In the genomic region with DNA sequence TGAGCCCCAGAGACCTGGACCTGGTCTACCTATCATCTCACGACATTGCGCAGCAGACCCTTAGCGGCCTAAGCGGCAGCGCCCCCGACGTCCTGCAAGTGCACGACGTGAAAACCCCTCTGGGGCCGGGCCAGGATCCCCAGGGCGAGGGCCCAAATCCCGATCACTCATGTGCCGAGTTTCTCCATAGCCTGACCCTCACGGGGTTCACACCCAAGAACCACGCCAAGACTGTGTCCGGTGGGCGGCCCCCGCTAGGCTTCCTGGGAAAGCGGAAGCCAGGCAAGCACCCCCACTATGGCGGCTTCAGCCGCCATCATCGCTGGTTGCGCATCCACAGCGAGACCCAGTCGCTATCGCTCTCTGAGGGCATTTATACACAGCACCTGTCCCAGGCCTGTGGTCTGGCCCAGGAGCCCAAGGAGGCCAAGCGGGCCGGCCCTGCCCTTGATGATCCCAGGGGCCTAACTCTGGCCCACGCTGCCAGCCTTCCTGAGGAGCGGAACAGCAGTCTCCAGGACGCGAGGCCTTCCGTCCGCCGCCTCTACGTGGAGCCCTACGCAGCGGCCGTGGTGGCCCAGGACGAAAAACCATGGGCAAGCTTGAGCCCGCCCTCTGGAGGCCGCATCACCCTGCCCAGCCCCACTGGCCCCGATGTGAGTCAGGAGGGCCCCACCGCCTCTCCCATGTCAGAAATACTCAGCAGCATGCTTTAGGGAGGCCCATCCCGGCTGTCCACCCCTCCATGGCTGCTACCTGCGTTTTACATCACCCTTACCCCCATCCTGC, we compare ENCODE assay signal across 25 cellular contexts.
A peak's percentile ranks its signal among the peaks of the same experiment; 100 is the strongest.
DNase-seq lines count a peak whose midpoint lies in the region; ATAC-seq and TF ChIP-seq lines count a peak whose summit lies in the region.
"Had no signal": no experiment of that assay in that cellular context is flagged by ENCODE, and none has a peak within 500 bp of the region (broad histone marks: within the 10 kb centered on the region; RNA-seq: fewer than 3 reads in every experiment).

No MANE protein-coding gene starts in this region.

- no peaks in the 10 kb centered on the region for H3K9me3 Mint-ChIP-seq in progenitor cell of endocrine pancreas (ENCODE audit: low read depth)
- H3K9me3 Mint-ChIP-seq: CD8-positive, alpha-beta memory T cell had no signal

- H3K4me3 ChIP-seq in iPS-11a (ENCODE audit: low read depth, low read length), result peak overlapping the region; percentile 8
- H3K4me3 ChIP-seq: SJSA1 had no signal

- in situ Hi-C loops in ACHN (cut with HindIII; ENCODE audit: low pct_ligation_motif_present, low pct_unique_long_range_greater_than_20kb, low sequenced_read_pairs), result no loop called here

- intact Hi-C loops in Right ventricle myocardium inferior (cut with DNase I), result no loop called here
- intact Hi-C loops in cardiac septum (cut with DNase I), result no loop called here

- H3K27ac Mint-ChIP-seq in progenitor cell of endocrine pancreas, result no peak overlapping the region
- H3K27ac Mint-ChIP-seq: CD8-positive, alpha-beta memory T cell had no signal

- no peak overlapping the region for H3K4me3 Mint-ChIP-seq in progenitor cell of endocrine pancreas (ENCODE audit: low read depth)
- H3K4me3 Mint-ChIP-seq: CD8-positive, alpha-beta memory T cell had no signal

- H3K36me3 Mint-ChIP-seq in progenitor cell of endocrine pancreas (ENCODE audit: insufficient read depth), result no peaks in the 10 kb centered on the region
- H3K36me3 Mint-ChIP-seq: CD8-positive, alpha-beta memory T cell had no signal

- ATAC-seq in Right ventricle myocardium inferior, result no peak
- no peak for ATAC-seq in GM18909 (IDR thresholded peaks at IDR 0.05; ENCODE audit: poor library complexity, unreplicated experiment)
- ATAC-seq: HepG2, Panc1 had no signal

- H3K27me3 Mint-ChIP-seq in progenitor cell of endocrine pancreas, result peaks cover 11% of the 10 kb centered on the region

- TF ChIP-seq CTCF in progenitor cell of endocrine pancreas (IDR thresholded peaks at IDR 0.05; ENCODE audit: unreplicated experiment), result no peak

- no peaks in the 10 kb centered on the region for H3K4me1 Mint-ChIP-seq in progenitor cell of endocrine pancreas (ENCODE audit: low read depth)
- H3K4me1 Mint-ChIP-seq: CD8-positive, alpha-beta memory T cell had no signal

- DNase-seq in Right ventricle myocardium inferior (ENCODE audit: missing footprints) (peak; percentile 45), cardiac septum (ENCODE audit: low spot score) (no peak), progenitor cell of endocrine pancreas (ENCODE audit: low spot score, unreplicated experiment) (peak; percentile 11), ACHN (no peak), SIG-M5 (lab: John Stamatoyannopoulos, UW) (no peak)
- DNase-seq in stimulated activated CD4-positive, alpha-beta T cell treated with anti-CD3 and anti-CD28 coated beads, Interleukin-15, amount 100 ng/mL, for 24 hours, result no peak
- DNase-seq: 8988T; AML-193; C1 segment of cervical spinal cord; Calu3; DMS153; KG1; NCI-H1092; NCI-H1436; NCI-H187 treated with DMSO at 0.1 percent for 48 hours; NCI-H2107; NCI-H510A; NCI-H774; NK-92 treated with Interleukin-12 subunit alpha and Interleukin-12 subunit beta, amount 100 ng/mL, for 24 hours had no signal

Comparison
In these comparisons a context has a peak if more than half of its experiments do, and no peak if none do; other contexts are left out.
1. DNase-seq: peak in Right ventricle myocardium inferior (single experiment) and progenitor cell of endocrine pancreas (single experiment); none in cardiac septum (single experiment), ACHN (single experiment), SIG-M5 (single experiment) and stimulated activated CD4-positive, alpha-beta T cell treated with anti-CD3 and anti-CD28 coated beads, Interleukin-15, amount 100 ng/mL, for 24 hours (single experiment).